Comparison of ENCODE assay signal across 1 cellular context in genomic region chr15:62133141-62133540, GRCh38.
TF ChIP-seq lines count a peak whose summit lies in the region.

No MANE protein-coding gene starts in this region.

TF ChIP-seq in HEK293, 187 proteins besides CTCF, POLR2A, EP300 and RAD21 (continued from another document):
- peak; percentile 78; the same call in 1 of the 2 replicates for TF ChIP-seq ZNF518A (tag by site-specific recombination; conservative IDR thresholded peaks at IDR 0.05; ENCODE audit: low read depth)
- TF ChIP-seq ZNF530 (tag by site-specific recombination; IDR thresholded peaks at IDR 0.05; ENCODE audit: low read depth) = no peak
- TF ChIP-seq ZNF76 (tag by site-specific recombination; IDR thresholded peaks at IDR 0.05; ENCODE audit: borderline replicate concordance, low read depth) = no peak
- TF ChIP-seq MYNN (tag by site-specific recombination; IDR thresholded peaks at IDR 0.05; ENCODE audit: borderline replicate concordance) = no peak
- no peak for TF ChIP-seq ZNF214 (tag by site-specific recombination; IDR thresholded peaks at IDR 0.05; ENCODE audit: borderline replicate concordance)
- TF ChIP-seq ZBTB44 (tag by site-specific recombination; IDR thresholded peaks at IDR 0.05) = no peak
- peak; percentile 19; the same call in 1 of the 2 replicates for TF ChIP-seq ZNF433 (tag by site-specific recombination; IDR thresholded peaks at IDR 0.05; ENCODE audit: low read depth)
- TF ChIP-seq ZNF140 (tag by site-specific recombination; IDR thresholded peaks at IDR 0.05) = peak; percentile 26; the same call in 1 of the 2 replicates
- TF ChIP-seq PRDM2 (tag by site-specific recombination; IDR thresholded peaks at IDR 0.05; ENCODE audit: borderline replicate concordance) = no peak
- TF ChIP-seq ZBTB21 (tag by site-specific recombination; IDR thresholded peaks at IDR 0.05) = 0 out of 2 replicates have a peak, but pooled peaks have one; percentile 24
- no peak for TF ChIP-seq ZNF341 (tag by site-specific recombination; IDR thresholded peaks at IDR 0.05; ENCODE audit: low read depth)
- TF ChIP-seq MEIS1 (CRISPR knock-in tag; IDR thresholded peaks at IDR 0.05; ENCODE audit: borderline replicate concordance) = no peak
- peak; percentile 24; the same call in 1 of the 2 replicates for TF ChIP-seq REST (tag by site-specific recombination; IDR thresholded peaks at IDR 0.05)
- no peak for TF ChIP-seq ZNF585B (tag by site-specific recombination; IDR thresholded peaks at IDR 0.05)
- peak; percentile 53 for TF ChIP-seq ZNF623 (tag by site-specific recombination; IDR thresholded peaks at IDR 0.05)
- TF ChIP-seq ZNF560 (tag by site-specific recombination; IDR thresholded peaks at IDR 0.05; ENCODE audit: borderline replicate concordance) = peak; percentile 33; the same call in 1 of the 2 replicates
- no peak for TF ChIP-seq ZNF416 (tag by site-specific recombination; IDR thresholded peaks at IDR 0.05)
- no peak for TF ChIP-seq ZNF24 (tag by site-specific recombination; IDR thresholded peaks at IDR 0.05)
- no peak for TF ChIP-seq ZNF704 (tag by site-specific recombination; IDR thresholded peaks at IDR 0.05)
- no peak for TF ChIP-seq KLF16 (tag by site-specific recombination; IDR thresholded peaks at IDR 0.05)
- TF ChIP-seq ZNF426 (tag by site-specific recombination; IDR thresholded peaks at IDR 0.05) = peak; percentile 75
- peak; percentile 76; the same call in 1 of the 2 replicates for TF ChIP-seq ZNF394 (tag by site-specific recombination; IDR thresholded peaks at IDR 0.05; ENCODE audit: borderline replicate concordance)
- TF ChIP-seq ZNF266 (tag by site-specific recombination; IDR thresholded peaks at IDR 0.05; ENCODE audit: low read depth) = peak; percentile 50; the same call in 1 of the 2 replicates
- peak; percentile 66 for TF ChIP-seq ZNF555 (tag by site-specific recombination; conservative IDR thresholded peaks at IDR 0.05)
- TF ChIP-seq ZNF148 (tag by site-specific recombination; IDR thresholded peaks at IDR 0.05; ENCODE audit: borderline replicate concordance) = no peak
- peak; percentile 45; the same call in 1 of the 2 replicates for TF ChIP-seq ZBTB8A (tag by site-specific recombination; IDR thresholded peaks at IDR 0.05)
- peak; percentile 22 for TF ChIP-seq ZNF654 (tag by site-specific recombination; IDR thresholded peaks at IDR 0.05; ENCODE audit: low read depth)
- TF ChIP-seq ZNF488 (tag by site-specific recombination; IDR thresholded peaks at IDR 0.05) = no peak
TF ChIP-seq in HEK293: peak in this region for 15.
